Comparison of ENCODE assay signal across 27 cellular contexts in genomic region chr3:54357307-54357706, GRCh38.
"Had no signal": no experiment of that assay in that cellular context is flagged by ENCODE, and none has a peak within 500 bp of the region (broad histone marks: within the 10 kb centered on the region; RNA-seq: fewer than 3 reads in every experiment).

No MANE protein-coding gene starts in this region.

- H3K27ac ChIP-seq: ascending aorta, ovary, prostate gland, tibial artery, upper lobe of right lung had no signal

- H3K4me1 ChIP-seq: prostate gland, upper lobe of right lung had no signal

- FAIRE-seq: keratinocyte had no signal

- H3K4me3 ChIP-seq: ascending aorta, esophagus muscularis mucosa, gastroesophageal sphincter, hepatocyte, ovary, prostate gland, smooth muscle cell, tibial artery, upper lobe of right lung had no signal

- H3K4me2 ChIP-seq: hepatocyte, smooth muscle cell had no signal

- ATAC-seq: activated CD4-positive, alpha-beta T cell treated with anti-CD3 and anti-CD28 coated beads for 36 hours; activated T-cell treated with anti-CD3 and anti-CD28 coated beads, Interleukin-2, amount 50 U/mL, for 72 hours; gastroesophageal sphincter; left cardiac atrium; naive thymus-derived CD4-positive, alpha-beta T cell; stimulated activated memory B cell treated with anti-CD40 and anti-IgM and Interleukin-4, amounts not matched to agents 10 μg/mL and 1 μg/mL and 100 μg/mL, for 72 hours; stimulated activated naive CD8-positive, alpha-beta T cell treated with anti-CD3 and anti-CD28 coated beads, Interleukin-15, amount 100 ng/mL, for 72 hours; upper lobe of right lung had no signal

- DNase-seq: activated CD4-positive, alpha-beta T cell treated with anti-CD3 and anti-CD28 coated beads for 36 hours; activated CD4-positive, CD25-positive, alpha-beta regulatory T cell; activated effector memory CD4-positive, alpha-beta T cell treated with Interleukin-2 at 50 U/mL for 16 hours; activated naive CD4-positive, alpha-beta T cell treated with anti-CD3 and anti-CD28 coated beads for 36 hours; activated naive CD8-positive, alpha-beta T cell treated with anti-CD3 and anti-CD28 coated beads for 36 hours; activated T-cell treated with anti-CD3 and anti-CD28 coated beads for 4 hours; activated T-cell treated with anti-CD3 and anti-CD28 coated beads, Interleukin-2, amount 50 U/mL, for 72 hours; caudate nucleus; cortex of kidney; left cardiac atrium; midbrain; naive thymus-derived CD4-positive, alpha-beta T cell; ovary; stimulated activated CD4-positive, alpha-beta T cell treated with anti-CD3 and anti-CD28 coated beads, Interleukin-1b, Interleukin-23, amount 100 ng/mL, for 48 hours; stimulated activated CD4-positive, alpha-beta T cell treated with anti-CD3 and anti-CD28 coated beads, Interleukin-4, amount 100 ng/mL, for 4 hours; stimulated activated CD8-positive, alpha-beta memory T cell treated with anti-CD3 and anti-CD28 coated beads, Interleukin-4, amount 100 ng/mL, for 48 hours; stimulated activated naive CD8-positive, alpha-beta T cell treated with anti-CD3 and anti-CD28 coated beads, Interleukin-15, amount 100 ng/mL, for 72 hours; tibial artery; upper lobe of right lung had no signal

- H3K9me3 ChIP-seq: ascending aorta, esophagus muscularis mucosa, gastroesophageal sphincter, ovary, prostate gland, tibial artery, upper lobe of right lung had no signal
